ENCODE assay signal across 1 cellular context in genomic region chr2:195505701-195506100, GRCh38.
TF ChIP-seq lines count a peak whose summit lies in the region.

No MANE protein-coding gene starts in this region.

TF ChIP-seq in GM12878, 131 proteins besides CTCF, POLR2A, EP300 and RAD21 (continued from another document):
- no peak for TF ChIP-seq ZBTB4 (CRISPR knock-in tag; IDR thresholded peaks at IDR 0.05)
- no peak for TF ChIP-seq ETV6 (conservative IDR thresholded peaks at IDR 0.05 in 1 of 2, IDR thresholded peaks at IDR 0.05 in 1 of 2; ENCODE audit: borderline replicate concordance in 1 of 2, low read depth in 1 of 2)
- TF ChIP-seq ELK1 (IDR thresholded peaks at IDR 0.05; ENCODE audit: low read depth, low read length), result no peak
- TF ChIP-seq BHLHE40 (IDR thresholded peaks at IDR 0.05; ENCODE audit: borderline replicate concordance in 1 of 2, low read depth in 2 of 2, low read length in 1 of 2), result peak; percentile 63 to 72; a peak in 3 of 4 replicates
- peak; percentile 94 for TF ChIP-seq ATF7 (IDR thresholded peaks at IDR 0.05; ENCODE audit: low read depth)
- no peak for TF ChIP-seq NR2C1 (IDR thresholded peaks at IDR 0.05)
- peak; percentile 77 for TF ChIP-seq NR2F1 (conservative IDR thresholded peaks at IDR 0.05)
- TF ChIP-seq SMAD5 (IDR thresholded peaks at IDR 0.05; ENCODE audit: low read depth), result no peak
- no peak for TF ChIP-seq YY1 (IDR thresholded peaks at IDR 0.05; ENCODE audit: low read depth, low read length)
- TF ChIP-seq NFYA (IDR thresholded peaks at IDR 0.05; ENCODE audit: borderline replicate concordance, low read depth, low read length), result no peak
- TF ChIP-seq POLR2AphosphoS5 (IDR thresholded peaks at IDR 0.05; ENCODE audit: low read length), result no peak
- TF ChIP-seq PML (IDR thresholded peaks at IDR 0.05; ENCODE audit: low read length), result no peak
- TF ChIP-seq ZBED1 (IDR thresholded peaks at IDR 0.05; ENCODE audit: borderline replicate concordance), result no peak
- no peak for TF ChIP-seq FOS (IDR thresholded peaks at IDR 0.05; ENCODE audit: borderline replicate concordance, extremely low read depth, insufficient read length)
- TF ChIP-seq YBX1 (IDR thresholded peaks at IDR 0.05), result no peak
- no peak for TF ChIP-seq KAT2A (conservative IDR thresholded peaks at IDR 0.05; ENCODE audit: control insufficient read depth, low read depth, low read length)
- TF ChIP-seq RCOR1 (conservative IDR thresholded peaks at IDR 0.05; ENCODE audit: low read depth, low read length), result peak; percentile 89
- TF ChIP-seq E2F8 (IDR thresholded peaks at IDR 0.05; ENCODE audit: low read depth, partially characterized antibody), result no peak
- TF ChIP-seq HCFC1 (IDR thresholded peaks at IDR 0.05; ENCODE audit: low read length), result no peak
- no peak for TF ChIP-seq KLF5 (IDR thresholded peaks at IDR 0.05; ENCODE audit: partially characterized antibody)
- no peak for TF ChIP-seq BCLAF1 (IDR thresholded peaks at IDR 0.05)
- no peak; the same call in 1 of the 2 replicates for TF ChIP-seq SMC3 (IDR thresholded peaks at IDR 0.05; ENCODE audit: borderline replicate concordance, low read length)
- no peak for TF ChIP-seq TAF1 (IDR thresholded peaks at IDR 0.05; ENCODE audit: borderline replicate concordance, low read depth, low read length)
- TF ChIP-seq NRF1 (conservative IDR thresholded peaks at IDR 0.05; ENCODE audit: low read depth, low read length), result no peak
- TF ChIP-seq POU2F2 (IDR thresholded peaks at IDR 0.05; ENCODE audit: borderline replicate concordance, low read depth, low read length), result peak; percentile 43; the same call in 1 of the 3 replicates
- peak; percentile 93 for TF ChIP-seq DPF2 (IDR thresholded peaks at IDR 0.05)
- peak; percentile 52; the same call in 1 of the 2 replicates for TF ChIP-seq ZBTB40 (IDR thresholded peaks at IDR 0.05; ENCODE audit: borderline replicate concordance)
- TF ChIP-seq NFXL1 (IDR thresholded peaks at IDR 0.05; ENCODE audit: borderline replicate concordance), result no peak
- TF ChIP-seq PAX5 (IDR thresholded peaks at IDR 0.05; ENCODE audit: borderline replicate concordance, low read depth, low read length), result peak; percentile 55; the same call in 1 of the 2 replicates
